8 cellular contexts compared by ENCODE assay signal in the genomic region with DNA sequence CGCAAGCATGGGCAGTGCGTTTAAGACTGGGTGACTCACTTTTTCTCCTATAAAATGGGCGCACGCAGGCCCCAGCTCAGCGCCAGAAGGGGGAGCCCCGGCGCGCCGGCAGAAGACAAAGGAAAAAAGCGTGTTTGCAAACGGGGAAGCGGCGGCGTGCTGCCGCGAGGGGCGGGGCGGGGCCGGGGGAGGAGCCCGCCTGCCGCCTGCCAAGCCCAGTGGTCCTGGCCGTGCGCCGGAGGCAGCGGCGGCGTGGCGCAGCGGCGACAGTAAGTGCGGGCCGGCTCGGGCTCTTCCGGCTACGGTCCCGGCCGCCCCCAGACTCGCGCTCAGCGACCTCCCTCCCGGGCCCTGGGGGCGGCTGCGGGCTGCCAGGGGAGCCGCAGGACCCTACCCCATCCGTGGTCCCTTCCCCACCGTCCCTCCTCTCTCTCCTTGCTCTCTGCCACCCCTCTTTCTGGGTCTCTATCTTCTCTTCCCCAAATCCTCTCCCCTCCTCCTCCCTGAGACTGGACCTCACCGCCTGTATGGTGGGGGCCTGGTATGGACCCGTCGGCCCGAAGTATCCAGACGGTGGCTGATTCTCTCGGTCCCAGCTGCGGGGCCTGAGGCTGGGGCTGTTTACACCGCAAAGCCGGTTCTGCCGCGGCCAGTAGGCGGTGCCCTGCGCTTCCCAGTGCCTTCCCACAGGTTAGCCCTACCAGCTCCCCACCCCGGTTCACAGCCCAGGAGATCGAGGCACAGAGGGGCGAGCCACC. TPM values are rescaled to one million over a fixed set of nuclear protein-coding genes. Genes with fewer than 3 reads are reported as not detected.
DNase-seq lines count a peak whose midpoint lies in the region; ATAC-seq and TF ChIP-seq lines count a peak whose summit lies in the region.

A gene (plus strand): TSS at position 218 of the 758 bp plus-strand sequence. CDS start 51 bp downstream, at position 269.

- H3K4me3 Mint-ChIP-seq in activated CD4-positive, alpha-beta memory T cell treated with anti-CD3 and anti-CD28 coated beads, Interleukin-2, amount 10 ng/mL, durations not matched to agents 7 days and 5 days = peak within 1 kb of the TSS; percentile 87

- H3K9me3 ChIP-seq in ectodermal cell (ENCODE audit: control insufficient read depth, low read length) = no peaks in the 10 kb centered on the region

- peak; percentile 60 for ATAC-seq in HG03342 (IDR thresholded peaks at IDR 0.05; ENCODE audit: unreplicated experiment)

- no peaks in the 10 kb centered on the region for H3K27me3 Mint-ChIP-seq in activated CD4-positive, alpha-beta memory T cell treated with anti-CD3 and anti-CD28 coated beads, Interleukin-2, amount 10 ng/mL, durations not matched to agents 7 days and 5 days

- H3K4me1 ChIP-seq in ectodermal cell (ENCODE audit: control insufficient read depth, insufficient read depth, low read length) = peaks cover 8% of the 10 kb centered on the region

- in situ Hi-C loops in GM18951 (cut with MboI; ENCODE audit: low sequenced_read_pairs, unreplicated experiment) = loop anchor here (10.0 kb wide), 1 partner anchor 256 kb away; no protein-coding TSS in a partner anchor

- DNase-seq in AML-193 (lab: John Stamatoyannopoulos, UW) (peak; percentile 76 to 83), NCI-H748 (lab: John Stamatoyannopoulos, UW; ENCODE audit: unreplicated experiment) (peak; percentile 83), lung microvascular endothelial cell (ENCODE audit: low read depth in 2 of 2) (peak; percentile 86 to 92)
- DNase-seq in activated CD4-positive, alpha-beta memory T cell treated with anti-CD3 and anti-CD28 coated beads, Interleukin-2, amount 10 ng/mL, durations not matched to agents 7 days and 5 days = peak; percentile 91
- peak; percentile 72 to 78 (median 78) for DNase-seq in stimulated activated CD4-positive, alpha-beta T cell treated with anti-CD3 and anti-CD28 coated beads, TNF-alpha, amount 100 ng/mL, for 4 hours (ENCODE audit: low read depth in 3 of 3)

- peaks cover 23% of the 10 kb centered on the region for H3K4me1 Mint-ChIP-seq in activated CD4-positive, alpha-beta memory T cell treated with anti-CD3 and anti-CD28 coated beads, Interleukin-2, amount 10 ng/mL, durations not matched to agents 7 days and 5 days

- WGBS in ectodermal cell, 2 experiments = 1% methylated on average over 62 of the region's 62 CpGs

- POLR2A ChIA-PET in activated CD4-positive, alpha-beta memory T cell treated with anti-CD3 and anti-CD28 coated beads, Interleukin-2, amount 10 ng/mL, durations not matched to agents 7 days and 5 days (lab: Charles Lee) = interaction anchor here (0.9 to 1.5 kb wide), 6 partner anchors 9 to 379 kb away, joined by 3 to 6 read pairs (median 3); no protein-coding TSS in a partner anchor

- peaks cover 7% of the 10 kb centered on the region for H3K36me3 Mint-ChIP-seq in activated CD4-positive, alpha-beta memory T cell treated with anti-CD3 and anti-CD28 coated beads, Interleukin-2, amount 10 ng/mL, durations not matched to agents 7 days and 5 days (ENCODE audit: low read depth)

- no peaks in the 10 kb centered on the region for H3K9me3 Mint-ChIP-seq in activated CD4-positive, alpha-beta memory T cell treated with anti-CD3 and anti-CD28 coated beads, Interleukin-2, amount 10 ng/mL, durations not matched to agents 7 days and 5 days

- peaks cover 9% of the 10 kb centered on the region for H3K36me3 ChIP-seq in ectodermal cell (ENCODE audit: control insufficient read depth, insufficient read depth, low read length)

- CTCF ChIA-PET in activated CD4-positive, alpha-beta memory T cell treated with anti-CD3 and anti-CD28 coated beads, Interleukin-2, amount 10 ng/mL, durations not matched to agents 7 days and 5 days (lab: Charles Lee) = interaction anchor here (0.7 to 2.4 kb wide), 16 partner anchors 10 to 577 kb away, joined by 3 to 10 read pairs (median 4); no protein-coding TSS in a partner anchor

- peak within 1 kb of the TSS; percentile 55 for H3K27ac Mint-ChIP-seq in activated CD4-positive, alpha-beta memory T cell treated with anti-CD3 and anti-CD28 coated beads, Interleukin-2, amount 10 ng/mL, durations not matched to agents 7 days and 5 days

- H3K27ac ChIP-seq in ectodermal cell (ENCODE audit: insufficient read depth, low read depth, low read length, poor library complexity, severe bottlenecking) = peak within 1 kb of the TSS; percentile 60

- H3K27me3 ChIP-seq in ectodermal cell (ENCODE audit: control insufficient read depth, insufficient read depth, low read length, poor library complexity, severe bottlenecking) = no peaks in the 10 kb centered on the region

- peak within 1 kb of the TSS; percentile 72 for H3K4me3 ChIP-seq in ectodermal cell (ENCODE audit: insufficient read depth, low read depth, low read length)

- peak; percentile 68 for TF ChIP-seq POLR2A in GM18951 (IDR thresholded peaks at IDR 0.05; ENCODE audit: extremely low read depth, insufficient read depth, insufficient read length)

RNA-seq across cellular contexts. Expression of the gene that starts here (rescaled TPM):
- total RNA-seq in activated CD4-positive, alpha-beta memory T cell treated with anti-CD3 and anti-CD28 coated beads, Interleukin-2, amount 10 ng/mL, durations not matched to agents 7 days and 5 days = 1 to 10 TPM; 2.6 to 3.2 TPM
- polyA plus RNA-seq in ectodermal cell (2013, experiment 1 of 4) = 15.2 TPM
- polyA plus RNA-seq in ectodermal cell (2013, experiment 2 of 4) = 18.3 TPM
- 15.7 TPM for polyA plus RNA-seq in ectodermal cell (2013, experiment 3 of 4)
- 16.3 TPM for polyA plus RNA-seq in ectodermal cell (2013, experiment 4 of 4)
- 1.3 and 2.6 TPM in 2 replicates for total RNA-seq in lung microvascular endothelial cell

Comparison
In these comparisons a context has a peak if more than half of its experiments do, and no peak if none do; other contexts are left out.
1. Peak in every context shown above with its lines: DNase-seq, ATAC-seq, H3K4me3 ChIP-seq and H3K27ac ChIP-seq.